ENCODE assay signal across 8 cellular contexts in the genomic region with DNA sequence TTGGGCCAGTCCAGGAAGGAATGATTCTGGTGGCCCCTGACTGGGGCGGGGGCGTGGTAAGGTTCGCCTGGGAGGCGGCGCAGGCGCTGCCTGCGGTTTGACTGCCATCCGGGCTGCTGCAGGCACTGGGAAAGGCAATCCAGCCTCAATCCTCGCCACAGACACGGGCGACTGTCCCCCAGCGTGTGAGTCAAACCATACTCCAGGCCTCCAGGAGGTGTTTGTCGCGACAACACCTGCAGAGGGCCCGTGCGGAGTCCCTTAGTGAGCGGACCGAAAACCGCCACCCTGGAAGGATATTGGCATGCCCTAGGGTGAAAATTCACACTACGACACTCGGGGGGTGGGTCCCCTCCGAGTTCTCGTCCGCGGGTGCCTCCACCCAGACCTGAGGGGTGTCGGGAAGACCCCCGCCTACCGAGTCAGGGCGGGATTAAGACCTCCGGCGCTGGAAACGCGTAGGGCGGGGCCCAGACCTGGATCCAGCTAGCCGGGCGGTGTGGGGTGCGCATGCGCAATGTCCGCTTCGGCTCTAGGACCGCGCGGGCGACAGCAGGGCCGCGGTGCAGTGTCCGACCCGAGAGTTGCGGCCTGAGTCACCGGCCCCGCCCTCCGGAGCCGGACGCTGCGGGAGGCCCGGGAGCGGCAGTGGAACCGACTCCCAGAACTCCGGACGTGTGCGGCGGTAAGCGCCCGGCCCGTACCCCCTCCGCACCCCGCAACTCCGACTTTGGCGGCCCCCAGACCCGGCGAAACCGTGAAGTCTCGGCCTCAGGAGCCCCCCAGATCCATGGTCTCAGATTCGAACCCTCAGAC. TPM values are rescaled to one million over a fixed set of nuclear protein-coding genes. Genes with fewer than 3 reads are reported as not detected.
DNase-seq lines count a peak whose midpoint lies in the region; ATAC-seq and TF ChIP-seq lines count a peak whose summit lies in the region.

A gene (plus strand): TSS at position 594 of the 816 bp plus-strand sequence. CDS start 946 bp downstream, outside the sequence.

- POLR2A ChIA-PET in Caco-2 (lab: Charles Lee): interaction anchor here (0.6 to 2.0 kb wide), 5 partner anchors 10 to 172 kb away, joined by 4 to 12 read pairs (median 5); a partner anchor contains a TSS

- H3K27ac ChIP-seq in endodermal cell (ENCODE audit: low read depth, low read length): peak within 1 kb of the TSS; percentile 64

- H3K4me3 ChIP-seq in Caco-2 (ENCODE audit: low read depth, low read length): peak within 1 kb of the TSS; percentile 70
- peak within 1 kb of the TSS; percentile 100 for H3K4me3 ChIP-seq in endodermal cell (ENCODE audit: low read length)

- BruUV-seq in Caco-2 (replicated peaks; lab: Mats Ljungman, UMichigan): no TSS peak

- ATAC-seq in GM21360 (IDR thresholded peaks at IDR 0.05; ENCODE audit: unreplicated experiment): peak; percentile 69

- H3K27me3 Mint-ChIP-seq in Caco-2 (ENCODE audit: insufficient read depth, unreplicated experiment) (no peaks in the 10 kb centered on the region), endodermal cell (ENCODE audit: insufficient read depth) (peaks cover 5% of the 10 kb centered on the region), mesothelial cell of epicardium (ENCODE audit: low read depth) (no peaks in the 10 kb centered on the region)

- H3K9me3 ChIP-seq in Caco-2: no peaks in the 10 kb centered on the region; the same call in 1 of the 2 replicates
- H3K9me3 ChIP-seq in endodermal cell (ENCODE audit: control insufficient read depth, low read length): no peaks in the 10 kb centered on the region

- H3K27ac Mint-ChIP-seq in Caco-2 (ENCODE audit: unreplicated experiment) (peak within 1 kb of the TSS; percentile 91), endodermal cell (peak within 1 kb of the TSS; percentile 98), mesothelial cell of epicardium (peak within 1 kb of the TSS; percentile 99)

- H3K4me1 Mint-ChIP-seq in Caco-2 (ENCODE audit: low read depth, unreplicated experiment) (peaks cover 21% of the 10 kb centered on the region), endodermal cell (peaks cover 13% of the 10 kb centered on the region), mesothelial cell of epicardium (peaks cover 16% of the 10 kb centered on the region)

- peaks cover 9% of the 10 kb centered on the region for H3K9me3 Mint-ChIP-seq in Caco-2 (ENCODE audit: unreplicated experiment)
- no peaks in the 10 kb centered on the region for H3K9me3 Mint-ChIP-seq in endodermal cell
- H3K9me3 Mint-ChIP-seq in mesothelial cell of epicardium: no peaks in the 10 kb centered on the region

- H3K27me3 ChIP-seq in Caco-2 (replicated peaks; ENCODE audit: control insufficient read depth, insufficient read depth, low read length): no peaks in the 10 kb centered on the region
- H3K27me3 ChIP-seq in endodermal cell (ENCODE audit: control insufficient read depth, insufficient read depth, low read length, poor library complexity, severe bottlenecking): no peaks in the 10 kb centered on the region

- DNase-seq in Caco-2: peak; percentile 97 to 99
- peak; percentile 94 for DNase-seq in HT1080 (ENCODE audit: low read depth)
- DNase-seq in NOMO-1 treated with DMSO at 0.1 percent for 48 hours (lab: John Stamatoyannopoulos, UW; ENCODE audit: unreplicated experiment): peak; percentile 92
- DNase-seq in activated CD8-positive, alpha-beta memory T cell treated with anti-CD3 and anti-CD28 coated beads for 48 hours (ENCODE audit: low read depth in 2 of 3, low spot score in 2 of 3): peak; percentile 86 to 93 (median 86)
- DNase-seq in endodermal cell: peak; percentile 99
- DNase-seq in mesothelial cell of epicardium (ENCODE audit: low spot score in 2 of 2, unreplicated experiment in 2 of 2): peak; percentile 93 to 96
- DNase-seq in stimulated activated CD8-positive, alpha-beta memory T cell treated with anti-CD3 and anti-CD28 coated beads, Interleukin-15, amount 100 ng/mL, for 48 hours (ENCODE audit: low read depth in 2 of 2): peak; percentile 94 to 95

- WGBS in endodermal cell (ENCODE audit: insufficient coverage in 1 of 2, insufficient read length in 1 of 2), 2 experiments: 0 to 1% methylated on average over 39 to 74 of the region's 74 CpGs

- intact Hi-C loops in Caco-2 (cut with micrococcal nuclease; ENCODE audit: unreplicated experiment): loop anchor here (1.0 to 2.0 kb wide), 4 partner anchors 11 to 76 kb away; a partner anchor contains a TSS

- peak within 1 kb of the TSS; percentile 96 for H3K9ac ChIP-seq in endodermal cell (ENCODE audit: extremely low read depth, low read length, poor library complexity, severe bottlenecking)

- peaks cover 7% of the 10 kb centered on the region for H3K4me1 ChIP-seq in Caco-2
- H3K4me1 ChIP-seq in endodermal cell (ENCODE audit: control insufficient read depth, insufficient read depth, low read length): no peaks in the 10 kb centered on the region

- H3K36me3 Mint-ChIP-seq in Caco-2 (ENCODE audit: insufficient read depth, unreplicated experiment) (peaks cover 36% of the 10 kb centered on the region), endodermal cell (ENCODE audit: low read depth) (peaks cover 26% of the 10 kb centered on the region), mesothelial cell of epicardium (peaks cover 21% of the 10 kb centered on the region)

- H3K36me3 ChIP-seq in Caco-2 (ENCODE audit: control insufficient read depth, insufficient read depth, low read length): 0 out of 2 replicates have a peak, but pooled peaks cover 3% of the 10 kb centered on the region
- H3K36me3 ChIP-seq in endodermal cell (ENCODE audit: control insufficient read depth, insufficient read depth, low read length): peaks cover 27% of the 10 kb centered on the region

- H3K4me3 Mint-ChIP-seq in Caco-2 (ENCODE audit: unreplicated experiment) (peak within 1 kb of the TSS; percentile 93), endodermal cell (peak within 1 kb of the TSS; percentile 99), mesothelial cell of epicardium (peak within 1 kb of the TSS; percentile 98)

- CTCF ChIA-PET in Caco-2 (lab: Charles Lee): interaction anchor here (1.5 kb wide), 1 partner anchor 12 kb away, joined by 10 read pairs; no protein-coding TSS in a partner anchor

- TF ChIP-seq CTCF in Caco-2 (IDR thresholded peaks at IDR 0.05; ENCODE audit: insufficient read depth in 1 of 2, low read depth in 1 of 2, low read length in 1 of 2, severe bottlenecking in 1 of 2, unreplicated experiment in 1 of 2): peak; percentile 33 to 46
- TF ChIP-seq CTCF in endodermal cell (conservative IDR thresholded peaks at IDR 0.05): peak; percentile 66
- TF ChIP-seq CTCF in mesothelial cell of epicardium (IDR thresholded peaks at IDR 0.05; ENCODE audit: unreplicated experiment): no peak

RNA-seq across cellular contexts. Expression of the gene that starts here (rescaled TPM):
- 480 and 489 TPM in 2 replicates for total RNA-seq in Caco-2 (2022)
- total RNA-seq in HT1080 (2014; rRNA removed; shearing (Covaris generic)): 391 and 431 TPM in 2 replicates
- polyA plus RNA-seq in HT1080 (2015; cell fraction: cytosol; rRNA removed): 426 and 495 TPM in 2 replicates
- 268 and 269 TPM in 2 replicates for polyA plus RNA-seq in HT1080 (2015; cell fraction: nucleus; rRNA removed)
- 100 to 1,000 TPM; 633 to 714 TPM for total RNA-seq in endodermal cell
- polyA plus RNA-seq in endodermal cell (2013, experiment 1 of 2): 405 TPM
- 436 TPM for polyA plus RNA-seq in endodermal cell (2013, experiment 2 of 2)
- total RNA-seq in mesothelial cell of epicardium: 425 to 453 TPM (median 451 TPM) in 3 replicates

Comparison
In these comparisons a context has a peak if more than half of its experiments do, and no peak if none do; other contexts are left out.
1. Peak in every context shown above with its lines: DNase-seq, ATAC-seq, H3K4me3 ChIP-seq and H3K27ac ChIP-seq.